ENCODE assay signal across 18 cellular contexts in the genomic region with DNA sequence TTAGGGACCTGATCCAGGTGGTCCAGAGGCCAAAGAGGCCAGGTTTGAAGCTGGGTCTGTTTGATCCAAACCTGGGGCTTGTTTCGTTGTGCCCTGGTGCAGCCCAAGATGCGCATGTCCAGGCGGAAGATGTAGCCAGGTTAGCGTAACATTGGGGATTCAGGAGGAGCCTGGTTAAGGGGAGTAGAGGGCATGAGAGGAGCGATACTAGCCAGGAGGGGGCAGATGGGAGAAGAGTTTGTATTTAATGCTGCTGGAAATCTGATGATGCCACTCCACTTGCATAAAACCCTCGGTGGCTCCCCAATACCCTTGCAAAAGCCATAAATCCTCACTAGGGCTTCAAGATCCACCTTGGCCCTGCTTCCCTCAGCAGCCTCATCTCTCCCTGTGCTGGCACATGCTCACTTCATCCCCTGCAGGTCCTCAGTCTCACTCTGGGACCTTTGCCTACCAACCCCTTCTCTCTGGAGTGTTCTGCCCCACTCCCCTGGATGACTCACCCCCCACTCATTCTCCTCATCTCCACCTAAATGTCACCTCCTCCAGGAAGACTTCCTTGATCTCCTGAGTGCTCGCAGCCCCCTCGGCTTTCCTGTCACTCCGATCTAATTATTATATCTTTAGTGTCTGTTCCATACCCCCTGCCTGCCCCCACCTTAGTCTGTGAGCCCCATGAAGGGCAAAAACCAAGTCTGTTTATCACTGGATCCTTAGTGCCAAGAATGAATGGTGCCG.
A peak's percentile ranks its signal among the peaks of the same experiment; 100 is the strongest.
DNase-seq lines count a peak whose midpoint lies in the region; ATAC-seq and TF ChIP-seq lines count a peak whose summit lies in the region.
"Had no signal": no experiment of that assay in that cellular context is flagged by ENCODE, and none has a peak within 500 bp of the region (broad histone marks: within the 10 kb centered on the region; RNA-seq: fewer than 3 reads in every experiment).

No MANE protein-coding gene starts in this region.

- ATAC-seq in activated T-helper 17 cell treated with anti-CD3 and anti-CD28 coated beads, Interleukin-2, amount 50 U/mL, for 72 hours (replicated peaks), result no peak
- ATAC-seq: left lobe of liver had no signal

- no peaks in the 10 kb centered on the region for H3K27me3 ChIP-seq in mesendoderm (ENCODE audit: insufficient read depth, low read length, poor library complexity)
- H3K27me3 ChIP-seq: Peyer's patch had no signal

- no peak overlapping the region for H2BK120ac ChIP-seq in mesendoderm (ENCODE audit: low read depth, low read length)

- H3K18ac ChIP-seq in mesendoderm (ENCODE audit: low read length), result no peak overlapping the region

- no peaks in the 10 kb centered on the region for H3K79me1 ChIP-seq in mesendoderm (ENCODE audit: low read length)

- no peak overlapping the region for H4K8ac ChIP-seq in mesendoderm (ENCODE audit: low read depth, low read length)

- H3K9ac ChIP-seq in mesendoderm (ENCODE audit: low read length), result no peak overlapping the region

- peaks cover 12% of the 10 kb centered on the region for H3K36me3 Mint-ChIP-seq in activated T-helper 17 cell treated with anti-CD3 and anti-CD28 coated beads, Interleukin-2, amount 50 U/mL, for 72 hours (ENCODE audit: low read depth)
- H3K36me3 Mint-ChIP-seq: activated naive CD8-positive, alpha-beta T cell treated with anti-CD3 and anti-CD28 coated beads, Interleukin-2, amount 10 ng/mL, durations not matched to agents 7 days and 5 days had no signal

- H4K5ac ChIP-seq in mesendoderm (ENCODE audit: low read length), result no peak overlapping the region

- H3K4me3 Mint-ChIP-seq in activated T-helper 17 cell treated with anti-CD3 and anti-CD28 coated beads, Interleukin-2, amount 50 U/mL, for 72 hours, result no peak overlapping the region
- H3K4me3 Mint-ChIP-seq: activated naive CD8-positive, alpha-beta T cell treated with anti-CD3 and anti-CD28 coated beads, Interleukin-2, amount 10 ng/mL, durations not matched to agents 7 days and 5 days; activated T-helper 1 cell treated with anti-CD3 and anti-CD28 coated beads, Interleukin-12 subunit alpha, Interleukin-12 subunit beta, Interleukin-2, Interleukin-4 antibody, amounts not matched to agents 30 ng/mL and 10 ng/mL and 1 ng/mL, durations not matched to agents 14 hours and 24 hours and 36 hours had no signal

- no CpG with 5 or more reads among the region's 10 CpGs for WGBS in mesendoderm (ENCODE audit: extremely low coverage, insufficient coverage, low lambda C conversion rate)

- no peak overlapping the region for H2AK5ac ChIP-seq in mesendoderm (ENCODE audit: low read length)

- no peaks in the 10 kb centered on the region for H3K36me3 ChIP-seq in mesendoderm (ENCODE audit: control insufficient read depth, insufficient read depth, low read length)
- H3K36me3 ChIP-seq: Peyer's patch had no signal

- H3K4me1 Mint-ChIP-seq in activated T-helper 17 cell treated with anti-CD3 and anti-CD28 coated beads, Interleukin-2, amount 50 U/mL, for 72 hours, result peaks cover 4% of the 10 kb centered on the region

- H3K27ac Mint-ChIP-seq in activated T-helper 17 cell treated with anti-CD3 and anti-CD28 coated beads, Interleukin-2, amount 50 U/mL, for 72 hours, result no peak overlapping the region
- H3K27ac Mint-ChIP-seq: activated naive CD8-positive, alpha-beta T cell treated with anti-CD3 and anti-CD28 coated beads, Interleukin-2, amount 10 ng/mL, durations not matched to agents 7 days and 5 days; activated T-helper 1 cell treated with anti-CD3 and anti-CD28 coated beads, Interleukin-12 subunit alpha, Interleukin-12 subunit beta, Interleukin-2, Interleukin-4 antibody, amounts not matched to agents 30 ng/mL and 10 ng/mL and 1 ng/mL, durations not matched to agents 14 hours and 24 hours and 36 hours had no signal

- H3K4me3 ChIP-seq in choroid plexus epithelial cell (ENCODE audit: low read depth, low read length), result no peak overlapping the region
- no peak overlapping the region for H3K4me3 ChIP-seq in mesendoderm (ENCODE audit: low read length)
- H3K4me3 ChIP-seq: Peyer's patch, SK-N-MC had no signal

- H3K4ac ChIP-seq in mesendoderm (ENCODE audit: low read depth, low read length), result no peak overlapping the region

- DNase-seq in ELR (ENCODE audit: low read depth) (peak; percentile 13), HuH-7 (ENCODE audit: low spot score) (peak; percentile 17), choroid plexus epithelial cell (ENCODE audit: low read depth) (no peak), mesendoderm (peak; percentile 47), KBM-7 (no peak), epidermal melanocyte (ENCODE audit: insufficient read length, low spot score) (no peak)
- DNase-seq: activated CD4-positive, alpha-beta T cell treated with anti-CD3 and anti-CD28 coated beads for 1 hour; activated CD8-positive, alpha-beta memory T cell treated with anti-CD3 and anti-CD28 coated beads for 24 hours; activated naive CD8-positive, alpha-beta T cell treated with anti-CD3 and anti-CD28 coated beads, Interleukin-2, amount 10 ng/mL, durations not matched to agents 7 days and 5 days; dermis blood vessel endothelial cell; NCI-H1436; NCI-H2171; Peyer's patch; retina had no signal

- no peak overlapping the region for H3K27ac ChIP-seq in mesendoderm (ENCODE audit: low read depth, low read length)
- H3K27ac ChIP-seq: Peyer's patch, SK-N-MC had no signal

- H2BK5ac ChIP-seq in mesendoderm (ENCODE audit: low read length), result no peak overlapping the region

- H3K4me2 ChIP-seq in mesendoderm (ENCODE audit: low read length), result no peak overlapping the region

- no peak overlapping the region for H3K23ac ChIP-seq in mesendoderm (ENCODE audit: low read length)

- peak; percentile 32 for TF ChIP-seq CTCF in choroid plexus epithelial cell (conservative IDR thresholded peaks at IDR 0.05; ENCODE audit: low read depth, low read length)

- H3K56ac ChIP-seq in mesendoderm (ENCODE audit: low read length), result peak overlapping the region; percentile 19

- H3K4me1 ChIP-seq in mesendoderm (ENCODE audit: control insufficient read depth, low read depth, low read length), result peaks cover 12% of the 10 kb centered on the region

- H3K27me3 Mint-ChIP-seq in activated T-helper 17 cell treated with anti-CD3 and anti-CD28 coated beads, Interleukin-2, amount 50 U/mL, for 72 hours, result no peaks in the 10 kb centered on the region
- H3K27me3 Mint-ChIP-seq: activated naive CD8-positive, alpha-beta T cell treated with anti-CD3 and anti-CD28 coated beads, Interleukin-2, amount 10 ng/mL, durations not matched to agents 7 days and 5 days had no signal

- in situ Hi-C loops in KBM-7 (cut with MboI; ENCODE audit: low pct_unique_long_range_greater_than_20kb, low sequenced_read_pairs), result no loop called here

- H3K9me3 Mint-ChIP-seq in activated T-helper 17 cell treated with anti-CD3 and anti-CD28 coated beads, Interleukin-2, amount 50 U/mL, for 72 hours, result no peaks in the 10 kb centered on the region
- H3K9me3 Mint-ChIP-seq: activated T-helper 1 cell treated with anti-CD3 and anti-CD28 coated beads, Interleukin-12 subunit alpha, Interleukin-12 subunit beta, Interleukin-2, Interleukin-4 antibody, amounts not matched to agents 30 ng/mL and 10 ng/mL and 1 ng/mL, durations not matched to agents 14 hours and 24 hours and 36 hours had no signal

- H2BK15ac ChIP-seq in mesendoderm (replicated peaks; ENCODE audit: low read depth), result no peak overlapping the region

- H3K79me2 ChIP-seq in mesendoderm (ENCODE audit: control insufficient read depth, insufficient read depth, low read length), result no peaks in the 10 kb centered on the region

Comparison
In these comparisons a context has a peak if more than half of its experiments do, and no peak if none do; other contexts are left out.
1. DNase-seq: peak in ELR (single experiment), HuH-7 (single experiment) and mesendoderm (single experiment); none in choroid plexus epithelial cell (single experiment), KBM-7 (single experiment) and epidermal melanocyte (single experiment).